ENCODE assay signal across 24 cellular contexts in the genomic region with DNA sequence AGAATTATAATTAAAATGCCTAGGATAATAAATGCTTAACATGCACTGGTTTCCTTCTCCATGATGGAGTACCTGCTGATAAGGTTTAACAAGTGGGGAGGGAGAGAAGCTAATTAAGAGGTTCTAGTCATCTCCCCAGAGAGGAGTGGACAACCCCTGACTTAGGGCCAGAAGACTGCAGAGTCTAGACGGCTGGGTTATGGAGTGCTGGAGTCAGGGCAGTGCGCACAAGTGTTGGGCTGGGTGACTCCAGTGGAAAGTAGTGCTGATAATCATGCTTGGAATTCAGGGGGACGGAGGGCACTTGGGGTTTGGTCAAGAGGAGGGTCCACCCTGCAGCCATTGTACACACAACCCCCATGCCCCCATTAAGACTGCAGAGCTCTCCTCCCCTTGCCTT. TPM values are rescaled to one million over a fixed set of nuclear protein-coding genes. Genes with fewer than 3 reads are reported as not detected.
DNase-seq lines count a peak whose midpoint lies in the region; ATAC-seq, FAIRE-seq and TF ChIP-seq lines count a peak whose summit lies in the region.
"Had no signal": no experiment of that assay in that cellular context is flagged by ENCODE, and none has a peak within 500 bp of the region (broad histone marks: within the 10 kb centered on the region; RNA-seq: fewer than 3 reads in every experiment).

No MANE protein-coding gene starts in this region.

- CTCF ChIA-PET in A549 (lab: Yijun Ruan, JAX), result interaction anchor here (0.8 to 2.8 kb wide), 6 partner anchors 8 to 539 kb away, joined by 3 to 14 read pairs (median 3); no protein-coding TSS in a partner anchor

- no peak for TF ChIP-seq EP300 in A549 (IDR thresholded peaks at IDR 0.05)
- TF ChIP-seq EP300 in tibial nerve (IDR thresholded peaks at IDR 0.05), result no peak

- no peak for FAIRE-seq in A549 (lab: Jason Lieb, UNC)
- FAIRE-seq: D721Med, HepG2 had no signal

- H3K9me3 Mint-ChIP-seq in HFFc6 (no peaks in the 10 kb centered on the region), osteocyte (ENCODE audit: unreplicated experiment) (no peaks in the 10 kb centered on the region)
- H3K9me3 Mint-ChIP-seq in dendritic cell treated with granulocyte-macrophage colony-stimulating factor and Interleukin-4, amounts not matched to agents 40 ng/mL and 50 ng/mL, for 4 days, result no peaks in the 10 kb centered on the region
- H3K9me3 Mint-ChIP-seq in stimulated activated naive B cell treated with anti-CD40 and anti-IgM and Interleukin-4, amounts not matched to agents 10 μg/mL and 1 μg/mL and 100 μg/mL, for 72 hours, result peaks cover 0 to 3% of the 10 kb centered on the region in 2 donors

- no peak for TF ChIP-seq POLR2A in A549 (IDR thresholded peaks at IDR 0.05; ENCODE audit: low read length)
- TF ChIP-seq POLR2A in tibial nerve (IDR thresholded peaks at IDR 0.05), result no peak

- H3K4me3 Mint-ChIP-seq in HFFc6, result peak overlapping the region; percentile 76
- H3K4me3 Mint-ChIP-seq in dendritic cell treated with granulocyte-macrophage colony-stimulating factor and Interleukin-4, amounts not matched to agents 40 ng/mL and 50 ng/mL, for 4 days, result no peak overlapping the region
- peak overlapping the region; percentile 34 for H3K4me3 Mint-ChIP-seq in osteocyte (ENCODE audit: unreplicated experiment)
- no peak overlapping the region for H3K4me3 Mint-ChIP-seq in stimulated activated naive B cell treated with anti-CD40 and anti-IgM and Interleukin-4, amounts not matched to agents 10 μg/mL and 1 μg/mL and 100 μg/mL, for 72 hours
- H3K4me3 Mint-ChIP-seq: CD8-positive, alpha-beta memory T cell had no signal

- DNase-seq in A549 (ENCODE audit: low read depth in 1 of 2, low spot score in 1 of 2) (no peak), HFFc6 (no peak), osteocyte (ENCODE audit: extremely low spot score, unreplicated experiment) (no peak), NOMO-1 treated with dmso at 0.1 percent for 144 hours (lab: John Stamatoyannopoulos, UW; ENCODE audit: unreplicated experiment) (no peak), tibial nerve (ENCODE audit: low spot score in 2 of 2) (no peak)
- no peak for DNase-seq in stimulated activated naive B cell treated with anti-CD40 and anti-IgM and Interleukin-4, amounts not matched to agents 10 μg/mL and 1 μg/mL and 100 μg/mL, for 72 hours
- DNase-seq: CD8-positive, alpha-beta memory T cell; DMS79; H7; KG1; NCI-H1417 treated with DMSO at 0.1 percent for 48 hours; NCI-H187 treated with DMSO at 0.1 percent for 48 hours; NCI-H2227 treated with DMSO at 0.1 percent for 48 hours; NCI-H524; NCI-H82; RPMI8226; SJCRH30 had no signal

- H3K27me3 ChIP-seq in tibial nerve, result no peaks in the 10 kb centered on the region
- H3K27me3 ChIP-seq: SJCRH30 had no signal

- no peaks in the 10 kb centered on the region for H3K36me3 Mint-ChIP-seq in HFFc6 (ENCODE audit: low read depth)
- H3K36me3 Mint-ChIP-seq in dendritic cell treated with granulocyte-macrophage colony-stimulating factor and Interleukin-4, amounts not matched to agents 40 ng/mL and 50 ng/mL, for 4 days (ENCODE audit: low read depth), result no peaks in the 10 kb centered on the region
- no peaks in the 10 kb centered on the region for H3K36me3 Mint-ChIP-seq in osteocyte (ENCODE audit: unreplicated experiment)
- no peaks in the 10 kb centered on the region for H3K36me3 Mint-ChIP-seq in stimulated activated naive B cell treated with anti-CD40 and anti-IgM and Interleukin-4, amounts not matched to agents 10 μg/mL and 1 μg/mL and 100 μg/mL, for 72 hours
- H3K36me3 Mint-ChIP-seq: CD8-positive, alpha-beta memory T cell had no signal

- peaks cover 2% of the 10 kb centered on the region for H3K27me3 Mint-ChIP-seq in HFFc6 (ENCODE audit: insufficient read depth)
- peaks cover 5% of the 10 kb centered on the region for H3K27me3 Mint-ChIP-seq in dendritic cell treated with granulocyte-macrophage colony-stimulating factor and Interleukin-4, amounts not matched to agents 40 ng/mL and 50 ng/mL, for 4 days
- no peaks in the 10 kb centered on the region for H3K27me3 Mint-ChIP-seq in osteocyte (ENCODE audit: unreplicated experiment)
- H3K27me3 Mint-ChIP-seq in stimulated activated naive B cell treated with anti-CD40 and anti-IgM and Interleukin-4, amounts not matched to agents 10 μg/mL and 1 μg/mL and 100 μg/mL, for 72 hours, result peaks cover 4 to 12% of the 10 kb centered on the region in 2 donors

- H3K4me3 ChIP-seq in A549 (no peak overlapping the region), tibial nerve (no peak overlapping the region)
- H3K4me3 ChIP-seq: SJCRH30 had no signal

- peak overlapping the region; percentile 85 to 92 for H3K27ac ChIP-seq in A549
- H3K27ac ChIP-seq in tibial nerve, result no peak overlapping the region
- H3K27ac ChIP-seq: SJCRH30 had no signal

- TF ChIP-seq RAD21 in A549 (conservative IDR thresholded peaks at IDR 0.05 in 1 of 2, IDR thresholded peaks at IDR 0.05 in 1 of 2), result no peak

- H3K9me3 ChIP-seq in A549 (no peaks in the 10 kb centered on the region), tibial nerve (no peaks in the 10 kb centered on the region)

- H3K27ac Mint-ChIP-seq in HFFc6 (peak overlapping the region; percentile 89), osteocyte (ENCODE audit: unreplicated experiment) (peak overlapping the region; percentile 94)
- peak overlapping the region; percentile 28 for H3K27ac Mint-ChIP-seq in dendritic cell treated with granulocyte-macrophage colony-stimulating factor and Interleukin-4, amounts not matched to agents 40 ng/mL and 50 ng/mL, for 4 days
- H3K27ac Mint-ChIP-seq in stimulated activated naive B cell treated with anti-CD40 and anti-IgM and Interleukin-4, amounts not matched to agents 10 μg/mL and 1 μg/mL and 100 μg/mL, for 72 hours, result no peak overlapping the region
- H3K27ac Mint-ChIP-seq: CD8-positive, alpha-beta memory T cell had no signal

- intact Hi-C loops in dendritic cell treated with granulocyte-macrophage colony-stimulating factor and Interleukin-4, amounts not matched to agents 40 ng/mL and 50 ng/mL, for 4 days (cut with micrococcal nuclease), result no loop called here

- H3K4me1 Mint-ChIP-seq in HFFc6 (ENCODE audit: low read depth) (peaks cover 81% of the 10 kb centered on the region), osteocyte (ENCODE audit: unreplicated experiment) (peaks cover 68% of the 10 kb centered on the region)
- H3K4me1 Mint-ChIP-seq in dendritic cell treated with granulocyte-macrophage colony-stimulating factor and Interleukin-4, amounts not matched to agents 40 ng/mL and 50 ng/mL, for 4 days (ENCODE audit: low read depth), result peaks cover 52% of the 10 kb centered on the region
- no peaks in the 10 kb centered on the region for H3K4me1 Mint-ChIP-seq in stimulated activated naive B cell treated with anti-CD40 and anti-IgM and Interleukin-4, amounts not matched to agents 10 μg/mL and 1 μg/mL and 100 μg/mL, for 72 hours
- H3K4me1 Mint-ChIP-seq: CD8-positive, alpha-beta memory T cell had no signal

- ATAC-seq in A549, result no peak
- ATAC-seq in stimulated activated naive B cell treated with anti-CD40 and anti-IgM and Interleukin-4, amounts not matched to agents 10 μg/mL and 1 μg/mL and 100 μg/mL, for 72 hours (replicated peaks), result no peak
- no peak for ATAC-seq in HG02798 (IDR thresholded peaks at IDR 0.05; ENCODE audit: poor library complexity, unreplicated experiment)
- ATAC-seq: HepG2, PC-3 had no signal

- H3K4me1 ChIP-seq in A549 (peaks cover 52% of the 10 kb centered on the region), tibial nerve (peaks cover 0 to 37% (median 9%) of the 10 kb centered on the region in 4 donors)

- no peak for TF ChIP-seq CTCF in A549 (IDR thresholded peaks at IDR 0.05)
- TF ChIP-seq CTCF in HFFc6 (IDR thresholded peaks at IDR 0.05), result no peak
- no peak for TF ChIP-seq CTCF in osteocyte (IDR thresholded peaks at IDR 0.05)
- TF ChIP-seq CTCF in tibial nerve (IDR thresholded peaks at IDR 0.05), result no peak

- POLR2A ChIA-PET in A549 (lab: Yijun Ruan, JAX), result interaction anchor here (1.9 kb wide), 1 partner anchor 33 kb away, joined by 5 read pairs; a partner anchor contains a TSS

- no peaks in the 10 kb centered on the region for H3K36me3 ChIP-seq in tibial nerve
- H3K36me3 ChIP-seq: SJCRH30 had no signal

- no peak overlapping the region for H3K4me2 ChIP-seq in A549

- 88% methylated on average over 3 of the region's 3 CpGs for WGBS in A549 (ENCODE audit: missing lambda C conversion rate)
- WGBS in tibial nerve, 2 donors, result 89 to 93% methylated on average over 3 of the region's 3 CpGs

TF ChIP-seq in A549, 52 proteins besides CTCF, POLR2A, EP300 and RAD21 (continues in another document):
- TF ChIP-seq RARB (CRISPR knock-in tag; IDR thresholded peaks at IDR 0.05), result no peak
- no peak for TF ChIP-seq KDM5A (IDR thresholded peaks at IDR 0.05)
- TF ChIP-seq RNF2 (IDR thresholded peaks at IDR 0.05; ENCODE audit: borderline replicate concordance, low read depth), result no peak
- TF ChIP-seq, protein P1, sequence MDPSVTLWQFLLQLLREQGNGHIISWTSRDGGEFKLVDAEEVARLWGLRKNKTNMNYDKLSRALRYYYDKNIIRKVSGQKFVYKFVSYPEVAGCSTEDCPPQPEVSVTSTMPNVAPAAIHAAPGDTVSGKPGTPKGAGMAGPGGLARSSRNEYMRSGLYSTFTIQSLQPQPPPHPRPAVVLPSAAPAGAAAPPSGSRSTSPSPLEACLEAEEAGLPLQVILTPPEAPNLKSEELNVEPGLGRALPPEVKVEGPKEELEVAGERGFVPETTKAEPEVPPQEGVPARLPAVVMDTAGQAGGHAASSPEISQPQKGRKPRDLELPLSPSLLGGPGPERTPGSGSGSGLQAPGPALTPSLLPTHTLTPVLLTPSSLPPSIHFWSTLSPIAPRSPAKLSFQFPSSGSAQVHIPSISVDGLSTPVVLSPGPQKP (IDR thresholded peaks at IDR 0.05; ENCODE audit: low read depth, low read length), result no peak
- no peak for TF ChIP-seq FOSB (CRISPR knock-in tag; IDR thresholded peaks at IDR 0.05)
- no peak for TF ChIP-seq SMC3 (IDR thresholded peaks at IDR 0.05)
- TF ChIP-seq KDM1A (IDR thresholded peaks at IDR 0.05; ENCODE audit: low read depth), result no peak

RNA-seq across cellular contexts. Expression of a gene that starts 32.8 kb away (rescaled TPM):
- 1,135 and 1,466 TPM in 2 replicates for polyA plus RNA-seq in A549 (2011; rRNA removed)
- 661 and 843 TPM in 2 replicates for polyA plus RNA-seq in A549 (2012; cell fraction: cytosol; rRNA removed)
- polyA plus RNA-seq in A549 (2012; cell fraction: nucleus; rRNA removed), result 1,811 and 1,913 TPM in 2 replicates
- polyA plus RNA-seq in A549 (2017; fragmentation: RNase III; extraction: RNeasy Plus Mini Kit Qiagen cat#74134 plus additional on column Dnase treatment), result 1,411 to 1,859 TPM (median 1,765 TPM) in 3 replicates
- 1,411 and 1,484 TPM in 2 replicates for polyA minus RNA-seq in A549 (2011; rRNA and poly(A)+ RNA removed)
- 100 to 1,000 TPM; 529 to 911 (median 784) TPM for total RNA-seq in HFFc6 (2021; fragmentation: NEBNext Ultra II Directional; extraction: Animal tissue kit (Norgen Biotek cat#: 25700))
- 267 and 343 TPM in 2 replicates for total RNA-seq in osteocyte
- total RNA-seq in tibial nerve, result 100 to 1,000 TPM; 158 to 291 (median 212) TPM

RNA-seq across cellular contexts. Expression of a gene that starts 41.2 kb away (rescaled TPM):
- polyA plus RNA-seq in A549 (2011; rRNA removed) (not detected in 2 replicates), A549 (2017; fragmentation: RNase III; extraction: RNeasy Plus Mini Kit Qiagen cat#74134 plus additional on column Dnase treatment) (not detected in 3 replicates)
- not detected in 2 replicates for polyA plus RNA-seq in A549 (2012; cell fraction: cytosol; rRNA removed)
- not detected in 2 replicates for polyA plus RNA-seq in A549 (2012; cell fraction: nucleus; rRNA removed)
- not detected in 2 replicates for polyA minus RNA-seq in A549 (2011; rRNA and poly(A)+ RNA removed)
- total RNA-seq in HFFc6 (2021; fragmentation: NEBNext Ultra II Directional; extraction: Animal tissue kit (Norgen Biotek cat#: 25700)), result not detected
- total RNA-seq in osteocyte (not detected in 2 replicates), tibial nerve (not detected)
- total RNA-seq: A172; CD8-positive, alpha-beta memory T cell; H7; HepG2; PC-3; SJCRH30 had no signal
- polyA plus RNA-seq: BJ; CD8-positive, alpha-beta memory T cell; HepG2 had no signal

Comparison
In these comparisons a context has a peak if more than half of its experiments do, and no peak if none do; other contexts are left out.
1. H3K27ac ChIP-seq: peak in A549 (2 of 2); none in tibial nerve (0 of 4).
2. H3K4me3 Mint-ChIP-seq: peak in HFFc6 (single experiment) and osteocyte (single experiment); none in dendritic cell treated with granulocyte-macrophage colony-stimulating factor and Interleukin-4, amounts not matched to agents 40 ng/mL and 50 ng/mL, for 4 days (single experiment) and stimulated activated naive B cell treated with anti-CD40 and anti-IgM and Interleukin-4, amounts not matched to agents 10 μg/mL and 1 μg/mL and 100 μg/mL, for 72 hours (0 of 2).